ENCODE assay signal across 14 cellular contexts in the genomic region with DNA sequence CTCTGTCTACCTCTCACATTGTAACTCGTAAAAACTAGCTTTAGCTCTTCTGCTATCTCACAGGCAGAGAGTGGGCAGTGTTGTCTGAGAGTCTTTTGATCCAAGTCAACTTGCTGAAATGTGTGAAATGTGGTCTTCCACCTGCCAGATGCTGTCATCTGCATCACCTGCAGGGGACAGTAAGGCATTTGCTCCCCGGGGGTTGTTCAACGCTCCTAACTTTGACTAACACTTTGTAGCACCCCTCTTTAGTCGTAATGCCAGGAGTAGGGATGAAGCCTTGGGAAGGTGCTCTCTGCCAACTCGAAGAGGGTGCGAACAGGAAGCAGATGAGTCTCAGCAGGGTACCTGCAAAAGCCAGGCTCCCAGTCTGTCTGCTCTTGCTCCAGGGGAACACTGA. TPM values are rescaled to one million over a fixed set of nuclear protein-coding genes. Genes with fewer than 3 reads are reported as not detected.
DNase-seq lines count a peak whose midpoint lies in the region; ATAC-seq and TF ChIP-seq lines count a peak whose summit lies in the region.
"Had no signal": no experiment of that assay in that cellular context is flagged by ENCODE, and none has a peak within 500 bp of the region (broad histone marks: within the 10 kb centered on the region; RNA-seq: fewer than 3 reads in every experiment).

No MANE protein-coding gene starts in this region.

- no peak overlapping the region for H3K14ac ChIP-seq in mesenchymal stem cell (ENCODE audit: low read length in 2 of 2)

- H3K9me3 Mint-ChIP-seq in CD8-positive, alpha-beta memory T cell: no peaks in the 10 kb centered on the region
- H3K9me3 Mint-ChIP-seq in WTC11 (no peaks in the 10 kb centered on the region), chondrocyte (ENCODE audit: low read depth) (no peaks in the 10 kb centered on the region)
- H3K9me3 Mint-ChIP-seq: CD4-positive, alpha-beta T cell had no signal

- H3K36me3 ChIP-seq in CD8-positive, alpha-beta memory T cell (ENCODE audit: insufficient read depth, low read length): peaks cover 25% of the 10 kb centered on the region
- no peaks in the 10 kb centered on the region for H3K36me3 ChIP-seq in mesenchymal stem cell (ENCODE audit: control insufficient read depth in 1 of 2, insufficient read depth in 2 of 2, low read depth in 1 of 2, low read length in 2 of 2)
- H3K36me3 ChIP-seq: SJCRH30 had no signal

- no peaks in the 10 kb centered on the region for H3K4me1 ChIP-seq in CD8-positive, alpha-beta memory T cell (ENCODE audit: insufficient read depth, low read length)
- no peaks in the 10 kb centered on the region for H3K4me1 ChIP-seq in mesenchymal stem cell (ENCODE audit: control insufficient read depth, insufficient read depth, low read depth, low read length)
- H3K4me1 ChIP-seq: SJCRH30 had no signal

- H3K23ac ChIP-seq in mesenchymal stem cell (ENCODE audit: low read length in 2 of 2): no peak overlapping the region

- no peak overlapping the region for H4K8ac ChIP-seq in mesenchymal stem cell (ENCODE audit: low read length)

- 36% methylated on average over 4 of the region's 6 CpGs for WGBS in mesenchymal stem cell

- no peaks in the 10 kb centered on the region for H3K27me3 ChIP-seq in CD8-positive, alpha-beta memory T cell (ENCODE audit: insufficient read depth, low read length, poor library complexity, severe bottlenecking)
- H3K27me3 ChIP-seq in mesenchymal stem cell (ENCODE audit: control insufficient read depth in 1 of 2, insufficient read depth in 1 of 2, low read length in 2 of 2): peaks cover 47 to 86% of the 10 kb centered on the region in 2 experiments

- no peak overlapping the region for H3K9ac ChIP-seq in mesenchymal stem cell (ENCODE audit: low read length)

- H2BK12ac ChIP-seq in mesenchymal stem cell (ENCODE audit: low read length in 2 of 2): no peak overlapping the region

- TF ChIP-seq CTCF in GM10248 (IDR thresholded peaks at IDR 0.05; ENCODE audit: control extremely low read depth, extremely low read depth, low read depth, missing control alignments) (no peak), WTC11 (IDR thresholded peaks at IDR 0.05) (no peak), chondrocyte (IDR thresholded peaks at IDR 0.05) (no peak)

- no peak overlapping the region for H3K4ac ChIP-seq in mesenchymal stem cell (ENCODE audit: low read depth in 1 of 2, low read length in 2 of 2)

- no peak overlapping the region for H3K18ac ChIP-seq in mesenchymal stem cell (ENCODE audit: low read depth in 1 of 2, low read length in 2 of 2)

- H2AK5ac ChIP-seq in mesenchymal stem cell (ENCODE audit: low read length, severe bottlenecking): no peak overlapping the region

- no peak overlapping the region for H2BK15ac ChIP-seq in mesenchymal stem cell (ENCODE audit: low read depth, poor library complexity, severe bottlenecking)

- ATAC-seq in WTC11: peak; percentile 36

- H3K79me1 ChIP-seq in mesenchymal stem cell (replicated peaks; ENCODE audit: low read length, poor library complexity, severe bottlenecking): no peaks in the 10 kb centered on the region

- peak overlapping the region in 5 of 8 donors; percentile 20 to 82 (median 62) for H3K27ac Mint-ChIP-seq in CD8-positive, alpha-beta memory T cell
- no peak overlapping the region for H3K27ac Mint-ChIP-seq in WTC11
- no peak overlapping the region for H3K27ac Mint-ChIP-seq in chondrocyte (ENCODE audit: unreplicated experiment)
- H3K27ac Mint-ChIP-seq: B cell; CD4-positive, alpha-beta T cell had no signal

- POLR2A ChIA-PET in CD8-positive, alpha-beta memory T cell (lab: Charles Lee): no interaction called here
- POLR2A ChIA-PET in GM10248 (lab: Yijun Ruan, JAX): no interaction called here
- POLR2A ChIA-PET in WTC11 (lab: Charles Lee): interaction anchor here (0.5 to 1.0 kb wide), 2 partner anchors 56 to 79 kb away, joined by 3 to 4 read pairs; no protein-coding TSS in a partner anchor

- H3K36me3 Mint-ChIP-seq in CD8-positive, alpha-beta memory T cell: peaks cover 0 to 77% (median 13%) of the 10 kb centered on the region in 3 donors
- H3K36me3 Mint-ChIP-seq in WTC11: no peaks in the 10 kb centered on the region
- no peaks in the 10 kb centered on the region for H3K36me3 Mint-ChIP-seq in chondrocyte (ENCODE audit: low read depth)

- no peak overlapping the region for H2BK5ac ChIP-seq in mesenchymal stem cell (ENCODE audit: low read depth, low read length, poor library complexity, severe bottlenecking)

- peaks cover 0 to 4% of the 10 kb centered on the region in 2 donors for H3K27me3 Mint-ChIP-seq in CD8-positive, alpha-beta memory T cell
- H3K27me3 Mint-ChIP-seq in WTC11 (ENCODE audit: low read depth) (no peaks in the 10 kb centered on the region; the same call in 1 of the 2 replicates), chondrocyte (ENCODE audit: low read depth) (peaks cover 69% of the 10 kb centered on the region)
- H3K27me3 Mint-ChIP-seq: B cell; CD4-positive, alpha-beta T cell had no signal

- H3K4me3 Mint-ChIP-seq in CD8-positive, alpha-beta memory T cell: peak overlapping the region in 1 of 7 donors; percentile 22
- H3K4me3 Mint-ChIP-seq in WTC11: no peak overlapping the region
- no peak overlapping the region for H3K4me3 Mint-ChIP-seq in chondrocyte (ENCODE audit: unreplicated experiment)
- H3K4me3 Mint-ChIP-seq: B cell; CD4-positive, alpha-beta T cell had no signal

- H3K9me3 ChIP-seq in CD8-positive, alpha-beta memory T cell (ENCODE audit: low read length): no peaks in the 10 kb centered on the region
- no peaks in the 10 kb centered on the region for H3K9me3 ChIP-seq in mesenchymal stem cell (ENCODE audit: control insufficient read depth, low read length)
- H3K9me3 ChIP-seq: SJCRH30 had no signal

- H3K4me2 ChIP-seq in mesenchymal stem cell (ENCODE audit: low read length, poor library complexity, severe bottlenecking): no peak overlapping the region

- no peak overlapping the region for H4K91ac ChIP-seq in mesenchymal stem cell (ENCODE audit: low read length)

- peak in 1 of 5 donors; percentile 26 for DNase-seq in CD8-positive, alpha-beta memory T cell
- peak; percentile 38 for DNase-seq in GM10248 (ENCODE audit: extremely low spot score)
- peak; percentile 24 for DNase-seq in NCI-H146 treated with DMSO at 0.1 percent for 48 hours (lab: John Stamatoyannopoulos, UW; ENCODE audit: unreplicated experiment)
- peak; percentile 17 for DNase-seq in WTC11 (ENCODE audit: low spot score)
- DNase-seq in chondrocyte (ENCODE audit: low spot score): no peak
- DNase-seq in HCEC 1CT: no peak
- no peak for DNase-seq in mesenchymal stem cell
- DNase-seq: CD4-positive, alpha-beta T cell; NCI-H1436; NCI-H446; RPMI8226; SJCRH30; SW 1271 had no signal

- H3K4me3 ChIP-seq in CD8-positive, alpha-beta memory T cell (ENCODE audit: low read length): no peak overlapping the region
- H3K4me3 ChIP-seq in mesenchymal stem cell (ENCODE audit: insufficient read depth in 1 of 2, low read depth in 1 of 2, low read length in 2 of 2): no peak overlapping the region
- H3K4me3 ChIP-seq: SJCRH30 had no signal

- no peak overlapping the region for H2AFZ ChIP-seq in mesenchymal stem cell (ENCODE audit: low read depth, low read length)

- H3K4me1 Mint-ChIP-seq in CD8-positive, alpha-beta memory T cell: peaks cover 13 to 25% (median 25%) of the 10 kb centered on the region in 3 donors
- H3K4me1 Mint-ChIP-seq in WTC11: peaks cover 5% of the 10 kb centered on the region
- H3K4me1 Mint-ChIP-seq in chondrocyte (ENCODE audit: low read depth): peaks cover 8% of the 10 kb centered on the region

- CTCF ChIA-PET in CD8-positive, alpha-beta memory T cell (lab: Charles Lee): interaction anchor here (0.7 to 1.1 kb wide), 4 partner anchors 19 to 1423 kb away, joined by 3 to 4 read pairs (median 3); no protein-coding TSS in a partner anchor
- CTCF ChIA-PET in GM10248 (lab: Yijun Ruan, JAX): interaction anchor here (1.0 to 1.7 kb wide), 5 partner anchors 9 to 69 kb away, joined by 3 to 4 read pairs (median 3); no protein-coding TSS in a partner anchor
- CTCF ChIA-PET in WTC11 (lab: Charles Lee): interaction anchor here (0.8 to 2.2 kb wide), 6 partner anchors 8 to 474 kb away, joined by 3 to 14 read pairs (median 4); no protein-coding TSS in a partner anchor

- no peak overlapping the region for H3K27ac ChIP-seq in CD8-positive, alpha-beta memory T cell (ENCODE audit: low read depth, low read length)
- no peak overlapping the region for H3K27ac ChIP-seq in mesenchymal stem cell (ENCODE audit: low read length, poor library complexity, severe bottlenecking)
- H3K27ac ChIP-seq: SJCRH30 had no signal

- no peak overlapping the region for H2BK120ac ChIP-seq in mesenchymal stem cell (ENCODE audit: low read depth, low read length)

TF ChIP-seq in WTC11, 78 proteins besides CTCF, POLR2A, EP300 and RAD21 (continues in another document):
- TF ChIP-seq, protein P1, sequence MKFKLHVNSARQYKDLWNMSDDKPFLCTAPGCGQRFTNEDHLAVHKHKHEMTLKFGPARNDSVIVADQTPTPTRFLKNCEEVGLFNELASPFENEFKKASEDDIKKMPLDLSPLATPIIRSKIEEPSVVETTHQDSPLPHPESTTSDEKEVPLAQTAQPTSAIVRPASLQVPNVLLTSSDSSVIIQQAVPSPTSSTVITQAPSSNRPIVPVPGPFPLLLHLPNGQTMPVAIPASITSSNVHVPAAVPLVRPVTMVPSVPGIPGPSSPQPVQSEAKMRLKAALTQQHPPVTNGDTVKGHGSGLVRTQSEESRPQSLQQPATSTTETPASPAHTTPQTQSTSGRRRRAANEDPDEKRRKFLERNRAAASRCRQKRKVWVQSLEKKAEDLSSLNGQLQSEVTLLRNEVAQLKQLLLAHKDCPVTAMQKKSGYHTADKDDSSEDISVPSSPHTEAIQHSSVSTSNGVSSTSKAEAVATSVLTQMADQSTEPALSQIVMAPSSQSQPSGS (CRISPR knock-in tag; IDR thresholded peaks at IDR 0.05; ENCODE audit: borderline replicate concordance, low read depth): no peak
- no peak for TF ChIP-seq MYBL2 (CRISPR knock-in tag; IDR thresholded peaks at IDR 0.05)
- TF ChIP-seq JAZF1 (CRISPR knock-in tag; IDR thresholded peaks at IDR 0.05): no peak
- TF ChIP-seq RELA (CRISPR knock-in tag; IDR thresholded peaks at IDR 0.05; ENCODE audit: borderline replicate concordance): no peak
- TF ChIP-seq, protein P2, sequence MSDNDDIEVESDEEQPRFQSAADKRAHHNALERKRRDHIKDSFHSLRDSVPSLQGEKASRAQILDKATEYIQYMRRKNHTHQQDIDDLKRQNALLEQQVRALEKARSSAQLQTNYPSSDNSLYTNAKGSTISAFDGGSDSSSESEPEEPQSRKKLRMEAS (CRISPR knock-in tag; IDR thresholded peaks at IDR 0.05): no peak
- TF ChIP-seq GTF2I (CRISPR knock-in tag; conservative IDR thresholded peaks at IDR 0.05): no peak

RNA-seq across cellular contexts. Expression of a gene that starts 36.1 kb away (rescaled TPM):
- 10 to 100 TPM; 43.3 to 45.2 TPM for total RNA-seq in CD8-positive, alpha-beta memory T cell
- polyA plus RNA-seq in CD8-positive, alpha-beta memory T cell: 26.5 TPM
- 19.3 to 24.5 TPM (median 20.1 TPM) in 3 replicates for total RNA-seq in WTC11 (2021)
- 22.3 to 24.7 TPM (median 22.5 TPM) in 3 replicates for total RNA-seq in chondrocyte
- polyA plus RNA-seq in mesenchymal stem cell (2013, experiment 1 of 2): 10.8 TPM
- 11.7 TPM for polyA plus RNA-seq in mesenchymal stem cell (2013, experiment 2 of 2)

RNA-seq across cellular contexts. Expression of a gene that starts 42.4 kb away (rescaled TPM):
- 10 to 100 TPM; 63.1 to 65.1 TPM for total RNA-seq in CD8-positive, alpha-beta memory T cell
- 21.1 TPM for polyA plus RNA-seq in CD8-positive, alpha-beta memory T cell
- 162 to 167 TPM (median 165 TPM) in 3 replicates for total RNA-seq in WTC11 (2021)
- total RNA-seq in chondrocyte: 73.6 to 78.2 TPM (median 74.9 TPM) in 3 replicates
- 52.3 TPM for polyA plus RNA-seq in mesenchymal stem cell (2013, experiment 1 of 2)
- polyA plus RNA-seq in mesenchymal stem cell (2013, experiment 2 of 2): 51.7 TPM

Comparison
In these comparisons a context has a peak if more than half of its experiments do, and no peak if none do; other contexts are left out.
1. DNase-seq: peak in GM10248 (single experiment), NCI-H146 treated with DMSO at 0.1 percent for 48 hours (single experiment) and WTC11 (single experiment); none in chondrocyte (single experiment), HCEC 1CT (single experiment) and mesenchymal stem cell (single experiment).
2. H3K27ac Mint-ChIP-seq: peak in CD8-positive, alpha-beta memory T cell (5 of 8); none in WTC11 (single experiment) and chondrocyte (single experiment).